ENCODE assay signal across 17 cellular contexts in genomic region chr19:16349551-16350171, GRCh38. TPM values are rescaled to one million over a fixed set of nuclear protein-coding genes. Genes with fewer than 3 reads are reported as not detected.
A peak's percentile ranks its signal among the peaks of the same experiment; 100 is the strongest.
DNase-seq lines count a peak whose midpoint lies in the region; ATAC-seq and TF ChIP-seq lines count a peak whose summit lies in the region.
"Had no signal": no experiment of that assay in that cellular context is flagged by ENCODE, and none has a peak within 500 bp of the region (broad histone marks: within the 10 kb centered on the region; RNA-seq: fewer than 3 reads in every experiment).

No MANE protein-coding gene starts in this region.

- H3K27ac Mint-ChIP-seq in central memory CD8-positive, alpha-beta T cell (ENCODE audit: low read depth): peak overlapping the region; percentile 67
- H3K27ac Mint-ChIP-seq: stimulated activated effector memory CD8-positive, alpha-beta T cell treated with anti-CD3 and anti-CD28 coated beads, Interleukin-12 subunit alpha, Interleukin-12 subunit beta, amount 100 ng/mL, for 72 hours had no signal

- intact Hi-C loops in Right ventricle myocardium inferior (cut with DNase I): no loop called here
- intact Hi-C loops in cardiac septum (cut with DNase I): no loop called here

- no peak overlapping the region for H3K4me3 Mint-ChIP-seq in central memory CD8-positive, alpha-beta T cell
- H3K4me3 Mint-ChIP-seq: stimulated activated effector memory CD8-positive, alpha-beta T cell treated with anti-CD3 and anti-CD28 coated beads, Interleukin-12 subunit alpha, Interleukin-12 subunit beta, amount 100 ng/mL, for 72 hours had no signal

- H3K4me1 ChIP-seq in right atrium auricular region: peaks cover 0 to 18% of the 10 kb centered on the region in 2 donors
- H3K4me1 ChIP-seq: sigmoid colon had no signal

- H3K4me1 Mint-ChIP-seq in central memory CD8-positive, alpha-beta T cell: peaks cover 20% of the 10 kb centered on the region

- DNase-seq in Right ventricle myocardium inferior (ENCODE audit: missing footprints): peak; percentile 18
- no peak for DNase-seq in cardiac septum (ENCODE audit: low spot score)
- DNase-seq in central memory CD8-positive, alpha-beta T cell (ENCODE audit: low spot score in 2 of 2): no peak
- no peak for DNase-seq in right atrium auricular region (ENCODE audit: low spot score)
- DNase-seq in activated gamma-delta T cell treated with Interleukin-2 at 50 U/mL for 16 hours: no peak
- no peak for DNase-seq in COLO829 (ENCODE audit: low spot score)
- no peak for DNase-seq in G401 (ENCODE audit: low spot score)
- no peak for DNase-seq in kidney tubule cell (ENCODE audit: low spot score)
- DNase-seq: dorsolateral prefrontal cortex, erythroblast, NCI-H187 treated with DMSO at 0.1 percent for 48 hours, NCI-H510A treated with DMSO at 0.1 percent for 48 hours, sigmoid colon had no signal

- in situ Hi-C loops in G401 (cut with HindIII; ENCODE audit: low sequenced_read_pairs): loop anchor here (25.0 kb wide), 1 partner anchor 112 kb away; no protein-coding TSS in a partner anchor

- H3K36me3 ChIP-seq in right atrium auricular region: no peaks in the 10 kb centered on the region
- H3K36me3 ChIP-seq: sigmoid colon, thoracic aorta had no signal

- no peak for TF ChIP-seq CTCF in right atrium auricular region (IDR thresholded peaks at IDR 0.05)

- no peak overlapping the region for H3K4me3 ChIP-seq in right atrium auricular region
- H3K4me3 ChIP-seq: dorsolateral prefrontal cortex, K562, sigmoid colon, thoracic aorta had no signal

- no peaks in the 10 kb centered on the region for H3K27me3 ChIP-seq in right atrium auricular region
- H3K27me3 ChIP-seq: dorsolateral prefrontal cortex, sigmoid colon had no signal

- no peaks in the 10 kb centered on the region for H3K9me3 ChIP-seq in right atrium auricular region
- H3K9me3 ChIP-seq: sigmoid colon, thoracic aorta had no signal

- peak; percentile 23 for ATAC-seq in Right ventricle myocardium inferior
- ATAC-seq in central memory CD8-positive, alpha-beta T cell (replicated peaks; ENCODE audit: extremely low read depth, poor library complexity, severe bottlenecking): no peak
- ATAC-seq: K562; stimulated activated effector memory CD8-positive, alpha-beta T cell treated with anti-CD3 and anti-CD28 coated beads, Interleukin-12 subunit alpha, Interleukin-12 subunit beta, amount 100 ng/mL, for 72 hours had no signal

- peaks cover 3% of the 10 kb centered on the region for H3K36me3 Mint-ChIP-seq in central memory CD8-positive, alpha-beta T cell (ENCODE audit: insufficient read depth)

- H3K9me3 Mint-ChIP-seq in central memory CD8-positive, alpha-beta T cell: no peaks in the 10 kb centered on the region
- H3K9me3 Mint-ChIP-seq: stimulated activated effector memory CD8-positive, alpha-beta T cell treated with anti-CD3 and anti-CD28 coated beads, Interleukin-12 subunit alpha, Interleukin-12 subunit beta, amount 100 ng/mL, for 72 hours had no signal

- H3K27me3 Mint-ChIP-seq in central memory CD8-positive, alpha-beta T cell: no peaks in the 10 kb centered on the region

- H3K27ac ChIP-seq in right atrium auricular region: peak overlapping the region; percentile 40 to 58
- H3K27ac ChIP-seq: sigmoid colon, thoracic aorta, VCaP had no signal

RNA-seq across cellular contexts. Expression of gene KLF2, which starts 25.0 kb away (rescaled TPM):
- 73.1 TPM for total RNA-seq in Right ventricle myocardium inferior
- total RNA-seq in cardiac septum: 44.6 TPM
- total RNA-seq in right atrium auricular region: 10 to 100 TPM; 40.9 to 82.3 TPM
- 4.8 TPM in 1 of 2 replicates, not detected in the other for total RNA-seq in G401 (2014; rRNA removed; shearing (Covaris generic))
